Comparison of ENCODE assay signal across 10 cellular contexts in the genomic region with DNA sequence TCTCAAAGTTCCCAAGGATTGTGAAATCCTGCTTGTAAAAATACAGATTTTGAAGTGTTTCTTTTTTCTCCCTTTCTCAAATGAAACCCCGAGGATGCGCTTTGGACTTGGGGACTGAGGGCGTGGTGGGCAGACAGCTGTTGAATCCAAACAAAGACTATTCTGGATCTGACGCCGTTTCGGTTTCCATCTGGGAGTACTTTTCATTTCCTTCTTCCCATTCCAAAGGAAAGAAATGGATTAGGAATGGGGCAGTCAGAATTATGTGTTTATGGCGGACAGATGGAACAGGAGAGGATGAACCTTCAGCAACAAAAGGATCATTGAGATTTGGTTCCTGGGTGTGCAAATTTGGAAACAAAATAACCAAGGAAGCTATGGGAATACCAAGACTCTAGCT.
DNase-seq lines count a peak whose midpoint lies in the region; ATAC-seq and TF ChIP-seq lines count a peak whose summit lies in the region.
"Had no signal": no experiment of that assay in that cellular context is flagged by ENCODE, and none has a peak within 500 bp of the region (broad histone marks: within the 10 kb centered on the region; RNA-seq: fewer than 3 reads in every experiment).

No MANE protein-coding gene starts in this region.

- no peaks in the 10 kb centered on the region for H3K36me3 ChIP-seq in testis (ENCODE audit: low read depth, missing control alignments)
- no peaks in the 10 kb centered on the region for H3K36me3 ChIP-seq in left lung

- no peak for DNase-seq in activated T-cell treated with anti-CD3 and anti-CD28 coated beads, Interleukin-2, amount 50 U/mL, for 24 hours
- no peak for DNase-seq in activated T-cell treated with anti-CD3 and anti-CD28 coated beads, Interleukin-2, amount 50 U/mL, for 1 hour
- DNase-seq in activated B cell treated with CpG ODN at 0.5 μM for 24 hours (no peak), left kidney (ENCODE audit: low read depth, low spot score) (peak; percentile 37), chondrocyte (ENCODE audit: low spot score) (no peak), testis (no peak), left lung (no peak)
- no peak for DNase-seq in stimulated activated naive B cell treated with anti-CD40 and anti-IgM and Interleukin-4, amounts not matched to agents 10 μg/mL and 1 μg/mL and 100 μg/mL, for 72 hours
- DNase-seq: hippocampal formation had no signal

- H3K9me3 Mint-ChIP-seq in activated T-cell treated with anti-CD3 and anti-CD28 coated beads, Interleukin-2, amount 50 U/mL, for 24 hours, result no peaks in the 10 kb centered on the region
- H3K9me3 Mint-ChIP-seq in activated B cell treated with CpG ODN at 0.5 μM for 24 hours (peaks cover 3% of the 10 kb centered on the region), chondrocyte (ENCODE audit: low read depth) (no peaks in the 10 kb centered on the region)
- H3K9me3 Mint-ChIP-seq in stimulated activated naive B cell treated with anti-CD40 and anti-IgM and Interleukin-4, amounts not matched to agents 10 μg/mL and 1 μg/mL and 100 μg/mL, for 72 hours, result no peaks in the 10 kb centered on the region

- no peak overlapping the region for H3K27ac Mint-ChIP-seq in activated T-cell treated with anti-CD3 and anti-CD28 coated beads, Interleukin-2, amount 50 U/mL, for 24 hours
- H3K27ac Mint-ChIP-seq in activated B cell treated with CpG ODN at 0.5 μM for 24 hours, result no peak overlapping the region
- H3K27ac Mint-ChIP-seq in stimulated activated naive B cell treated with anti-CD40 and anti-IgM and Interleukin-4, amounts not matched to agents 10 μg/mL and 1 μg/mL and 100 μg/mL, for 72 hours, result no peak overlapping the region
- H3K27ac Mint-ChIP-seq in chondrocyte (ENCODE audit: unreplicated experiment), result no peak overlapping the region

- H3K4me1 ChIP-seq in testis (peaks cover 8% of the 10 kb centered on the region), left lung (peaks cover 23 to 44% of the 10 kb centered on the region in 2 donors)

- no peaks in the 10 kb centered on the region for H3K9me3 ChIP-seq in testis
- no peaks in the 10 kb centered on the region for H3K9me3 ChIP-seq in left lung

- no peak for TF ChIP-seq POLR2A in testis (IDR thresholded peaks at IDR 0.05)

- H3K27me3 Mint-ChIP-seq in activated T-cell treated with anti-CD3 and anti-CD28 coated beads, Interleukin-2, amount 50 U/mL, for 24 hours, result peaks cover 87% of the 10 kb centered on the region
- H3K27me3 Mint-ChIP-seq in activated B cell treated with CpG ODN at 0.5 μM for 24 hours, result peaks cover 72% of the 10 kb centered on the region
- H3K27me3 Mint-ChIP-seq in stimulated activated naive B cell treated with anti-CD40 and anti-IgM and Interleukin-4, amounts not matched to agents 10 μg/mL and 1 μg/mL and 100 μg/mL, for 72 hours, result peaks cover 70 to 82% of the 10 kb centered on the region in 2 donors
- peaks cover 85% of the 10 kb centered on the region for H3K27me3 Mint-ChIP-seq in chondrocyte (ENCODE audit: low read depth)

- no peak overlapping the region for H3K27ac ChIP-seq in testis
- H3K27ac ChIP-seq in left lung, result no peak overlapping the region
- H3K27ac ChIP-seq: C4-2B had no signal

- H3K36me3 Mint-ChIP-seq in activated T-cell treated with anti-CD3 and anti-CD28 coated beads, Interleukin-2, amount 50 U/mL, for 24 hours (ENCODE audit: low read depth), result no peaks in the 10 kb centered on the region
- H3K36me3 Mint-ChIP-seq in activated B cell treated with CpG ODN at 0.5 μM for 24 hours (ENCODE audit: low read depth) (no peaks in the 10 kb centered on the region), chondrocyte (ENCODE audit: low read depth) (peaks cover 6% of the 10 kb centered on the region)
- peaks cover 0 to 2% of the 10 kb centered on the region in 2 donors for H3K36me3 Mint-ChIP-seq in stimulated activated naive B cell treated with anti-CD40 and anti-IgM and Interleukin-4, amounts not matched to agents 10 μg/mL and 1 μg/mL and 100 μg/mL, for 72 hours

- H3K4me3 ChIP-seq in testis, result no peak overlapping the region
- H3K4me3 ChIP-seq in left lung, result no peak overlapping the region

- 3 to 9% methylated on average over 7 of the region's 7 CpGs for WGBS in testis, 2 donors

- peaks cover 59% of the 10 kb centered on the region for H3K4me1 Mint-ChIP-seq in activated T-cell treated with anti-CD3 and anti-CD28 coated beads, Interleukin-2, amount 50 U/mL, for 24 hours (ENCODE audit: low read depth)
- H3K4me1 Mint-ChIP-seq in activated B cell treated with CpG ODN at 0.5 μM for 24 hours (peaks cover 65% of the 10 kb centered on the region), chondrocyte (ENCODE audit: low read depth) (peaks cover 46% of the 10 kb centered on the region)
- H3K4me1 Mint-ChIP-seq in stimulated activated naive B cell treated with anti-CD40 and anti-IgM and Interleukin-4, amounts not matched to agents 10 μg/mL and 1 μg/mL and 100 μg/mL, for 72 hours, result peaks cover 42 to 69% of the 10 kb centered on the region in 2 donors

- ATAC-seq in activated B cell treated with CpG ODN at 0.5 μM for 24 hours (ENCODE audit: low read depth), result no peak
- ATAC-seq in stimulated activated naive B cell treated with anti-CD40 and anti-IgM and Interleukin-4, amounts not matched to agents 10 μg/mL and 1 μg/mL and 100 μg/mL, for 72 hours (replicated peaks), result no peak
- no peak for ATAC-seq in left lung

- POLR2A ChIA-PET in activated B cell treated with CpG ODN at 0.5 μM for 24 hours (lab: Charles Lee), result interaction anchor here (0.6 kb wide), 1 partner anchor 114 kb away, joined by 4 read pairs; no protein-coding TSS in a partner anchor

- CTCF ChIA-PET in activated B cell treated with CpG ODN at 0.5 μM for 24 hours (lab: Charles Lee), result no interaction called here

- intact Hi-C loops in activated B cell treated with CpG ODN at 0.5 μM for 24 hours (cut with micrococcal nuclease) (loop anchor here (10.0 kb wide), 2 partner anchors 418 to 1818 kb away; partner anchors contain the start of genes ISL1, ITGA1 and PELO), testis (cut with DNase I; ENCODE audit: low total_unique reads) (no loop called here), left lung (cut with DNase I) (no loop called here)

- H3K27me3 ChIP-seq in testis (no peaks in the 10 kb centered on the region), left lung (peaks cover 82 to 96% of the 10 kb centered on the region in 2 donors)

- H3K4me3 Mint-ChIP-seq in activated T-cell treated with anti-CD3 and anti-CD28 coated beads, Interleukin-2, amount 50 U/mL, for 24 hours, result peak overlapping the region; percentile 69
- H3K4me3 Mint-ChIP-seq in activated B cell treated with CpG ODN at 0.5 μM for 24 hours (peak overlapping the region; percentile 79), chondrocyte (ENCODE audit: unreplicated experiment) (no peak overlapping the region)
- H3K4me3 Mint-ChIP-seq in stimulated activated naive B cell treated with anti-CD40 and anti-IgM and Interleukin-4, amounts not matched to agents 10 μg/mL and 1 μg/mL and 100 μg/mL, for 72 hours, result peak overlapping the region; percentile 73 to 81

- TF ChIP-seq CTCF in activated B cell treated with CpG ODN at 0.5 μM for 24 hours (IDR thresholded peaks at IDR 0.05) (no peak), chondrocyte (IDR thresholded peaks at IDR 0.05) (no peak), testis (IDR thresholded peaks at IDR 0.05) (no peak), left lung (IDR thresholded peaks at IDR 0.05) (no peak)
